25 cellular contexts compared by ENCODE assay signal in the genomic region with DNA sequence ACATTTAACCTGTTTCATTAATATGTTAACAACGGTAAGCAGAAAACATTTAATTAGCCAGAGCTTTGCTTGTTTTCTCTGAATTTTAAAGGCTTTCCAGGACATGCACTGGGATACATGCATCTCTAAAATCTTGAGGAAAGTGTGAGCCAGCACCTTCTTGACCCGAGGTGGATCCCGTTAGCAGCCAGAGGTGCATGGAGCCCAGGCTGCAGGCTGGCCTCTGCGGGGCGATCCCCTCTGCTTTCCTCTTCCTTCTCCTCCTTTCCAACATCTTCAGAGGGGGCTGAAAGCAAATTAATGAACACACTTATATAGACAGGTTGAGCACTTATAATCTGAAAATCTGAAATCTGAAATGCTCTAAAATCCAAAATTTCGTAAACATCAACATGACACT.
A peak's percentile ranks its signal among the peaks of the same experiment; 100 is the strongest.
DNase-seq lines count a peak whose midpoint lies in the region; ATAC-seq and TF ChIP-seq lines count a peak whose summit lies in the region.
"Had no signal": no experiment of that assay in that cellular context is flagged by ENCODE, and none has a peak within 500 bp of the region (broad histone marks: within the 10 kb centered on the region; RNA-seq: fewer than 3 reads in every experiment).

No MANE protein-coding gene starts in this region.

- H2AFZ ChIP-seq in osteoblast (ENCODE audit: low read length), result no peak overlapping the region

- no peak overlapping the region for H3K27ac ChIP-seq in RWPE2 (ENCODE audit: poor library complexity, severe bottlenecking)
- H3K27ac ChIP-seq in osteoblast (ENCODE audit: low read depth, low read length), result no peak overlapping the region
- no peak overlapping the region for H3K27ac ChIP-seq in upper lobe of right lung
- H3K27ac ChIP-seq: BLaER1 had no signal

- H3K4me1 ChIP-seq in RWPE2 (ENCODE audit: insufficient read depth, poor library complexity, severe bottlenecking), result no peaks in the 10 kb centered on the region
- H3K4me1 ChIP-seq in osteoblast (ENCODE audit: insufficient read depth, low read length), result no peaks in the 10 kb centered on the region
- H3K4me1 ChIP-seq in upper lobe of right lung, result no peaks in the 10 kb centered on the region
- H3K4me1 ChIP-seq: BE2C had no signal

- no peaks in the 10 kb centered on the region for H3K4me1 Mint-ChIP-seq in chondrocyte (ENCODE audit: low read depth)
- H3K4me1 Mint-ChIP-seq: CD4-positive, alpha-beta memory T cell; CD4-positive, CD25-positive, alpha-beta regulatory T cell; CD8-positive, alpha-beta memory T cell had no signal

- DNase-seq in RWPE2 (ENCODE audit: low spot score), result peak; percentile 8
- peak; percentile 32 for DNase-seq in chondrocyte (ENCODE audit: low spot score)
- peak; percentile 50 for DNase-seq in osteoblast (ENCODE audit: insufficient read length, low spot score, missing footprints)
- DNase-seq in upper lobe of right lung, result peak; percentile 19
- DNase-seq in T-helper 9 cell, result no peak
- DNase-seq: 8988T; ACHN; BE2C; C1 segment of cervical spinal cord; CD4-positive, alpha-beta memory T cell; CD4-positive, CD25-positive, alpha-beta regulatory T cell; CD8-positive, alpha-beta memory T cell; COR-L47; DMS 273 treated with DMSO at 0.1 percent for 48 hours; DMS153; DMS53; DMS79; DND-41; EL; GDM1 had no signal

- H3K27me3 ChIP-seq in RWPE2 (ENCODE audit: insufficient read depth, poor library complexity, severe bottlenecking) (no peaks in the 10 kb centered on the region), osteoblast (ENCODE audit: insufficient read depth, low read length) (no peaks in the 10 kb centered on the region), upper lobe of right lung (no peaks in the 10 kb centered on the region)
- H3K27me3 ChIP-seq: BLaER1 had no signal

- H3K36me3 ChIP-seq in RWPE2 (ENCODE audit: low read depth) (no peaks in the 10 kb centered on the region), osteoblast (ENCODE audit: insufficient read depth, low read length) (no peaks in the 10 kb centered on the region), upper lobe of right lung (no peaks in the 10 kb centered on the region)
- H3K36me3 ChIP-seq: BE2C, BLaER1 had no signal

- no peak for ATAC-seq in RWPE2 (ENCODE audit: low read depth)
- no peak for ATAC-seq in upper lobe of right lung
- no peak for ATAC-seq in GM18868 (IDR thresholded peaks at IDR 0.05; ENCODE audit: unreplicated experiment)
- no peak for ATAC-seq in HG02571 (IDR thresholded peaks at IDR 0.05; ENCODE audit: unreplicated experiment)
- ATAC-seq: GM12878 had no signal

- TF ChIP-seq CTCF in RWPE2 (IDR thresholded peaks at IDR 0.05; ENCODE audit: poor library complexity, severe bottlenecking) (no peak), chondrocyte (IDR thresholded peaks at IDR 0.05) (no peak), osteoblast (IDR thresholded peaks at IDR 0.05; ENCODE audit: extremely low read depth, low read depth, low read length) (no peak), upper lobe of right lung (IDR thresholded peaks at IDR 0.05) (no peak)

- H3K9me3 ChIP-seq in RWPE2 (ENCODE audit: severe bottlenecking) (no peaks in the 10 kb centered on the region), osteoblast (ENCODE audit: low read depth, low read length) (no peaks in the 10 kb centered on the region), upper lobe of right lung (no peaks in the 10 kb centered on the region)
- H3K9me3 ChIP-seq: BE2C, BLaER1 had no signal

- H3K4me3 ChIP-seq in RWPE2 (ENCODE audit: severe bottlenecking) (no peak overlapping the region), osteoblast (ENCODE audit: insufficient read depth, low read length) (no peak overlapping the region), upper lobe of right lung (no peak overlapping the region)
- H3K4me3 ChIP-seq: BLaER1, GM12878 had no signal

- H3K27me3 Mint-ChIP-seq in chondrocyte (ENCODE audit: low read depth), result peaks cover 21% of the 10 kb centered on the region
- H3K27me3 Mint-ChIP-seq: CD4-positive, alpha-beta memory T cell; CD4-positive, CD25-positive, alpha-beta regulatory T cell had no signal

- H3K79me2 ChIP-seq in osteoblast (ENCODE audit: insufficient read depth, low read length), result no peaks in the 10 kb centered on the region

- no peak overlapping the region for H3K27ac Mint-ChIP-seq in chondrocyte (ENCODE audit: unreplicated experiment)
- H3K27ac Mint-ChIP-seq: CD14-positive monocyte; CD4-positive, alpha-beta memory T cell; CD4-positive, CD25-positive, alpha-beta regulatory T cell had no signal

- no peak overlapping the region for H3K4me2 ChIP-seq in osteoblast (ENCODE audit: insufficient read depth, low read length)
- H3K4me2 ChIP-seq: BLaER1 had no signal

- no peaks in the 10 kb centered on the region for H3K36me3 Mint-ChIP-seq in chondrocyte (ENCODE audit: low read depth)
- H3K36me3 Mint-ChIP-seq: CD14-positive monocyte; CD4-positive, alpha-beta memory T cell; CD4-positive, CD25-positive, alpha-beta regulatory T cell; CD8-positive, alpha-beta memory T cell had no signal

- H3K9me3 Mint-ChIP-seq in chondrocyte (ENCODE audit: low read depth), result no peaks in the 10 kb centered on the region
- H3K9me3 Mint-ChIP-seq: CD4-positive, alpha-beta memory T cell; CD4-positive, CD25-positive, alpha-beta regulatory T cell; CD8-positive, alpha-beta memory T cell had no signal

- H4K20me1 ChIP-seq in osteoblast (ENCODE audit: insufficient read depth, low read length), result no peaks in the 10 kb centered on the region
- H4K20me1 ChIP-seq: BLaER1 had no signal

- no peak overlapping the region for H3K4me3 Mint-ChIP-seq in chondrocyte (ENCODE audit: unreplicated experiment)
- H3K4me3 Mint-ChIP-seq: CD14-positive monocyte; CD4-positive, alpha-beta memory T cell; CD4-positive, CD25-positive, alpha-beta regulatory T cell; CD8-positive, alpha-beta memory T cell had no signal

- intact Hi-C loops in upper lobe of right lung (cut with DNase I), result no loop called here
